In the genomic region with DNA sequence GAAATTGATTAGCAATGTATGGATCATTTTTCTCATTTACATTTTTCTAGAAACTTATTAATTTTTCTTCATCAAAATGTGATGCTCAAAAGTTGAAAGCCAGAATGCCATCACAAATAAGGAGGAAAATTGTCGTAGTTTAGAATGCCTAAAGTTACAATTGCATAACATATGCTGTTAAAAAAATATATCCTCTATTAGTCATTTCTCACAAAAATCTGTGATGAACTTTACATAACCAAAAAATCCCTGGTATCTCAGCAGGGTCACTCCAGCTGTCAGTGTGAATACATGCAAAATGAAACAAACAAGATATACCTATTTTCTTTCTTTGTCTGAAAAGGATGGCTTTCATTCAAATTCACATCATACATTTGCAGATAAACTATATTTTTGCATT, we compare ENCODE assay signal across 15 cellular contexts.
A peak's percentile ranks its signal among the peaks of the same experiment; 100 is the strongest.
DNase-seq lines count a peak whose midpoint lies in the region; ATAC-seq and TF ChIP-seq lines count a peak whose summit lies in the region.
"Had no signal": no experiment of that assay in that cellular context is flagged by ENCODE, and none has a peak within 500 bp of the region (broad histone marks: within the 10 kb centered on the region; RNA-seq: fewer than 3 reads in every experiment).

No MANE protein-coding gene starts in this region.

- no peak for ATAC-seq in activated naive CD4-positive, alpha-beta T cell treated with anti-CD3 and anti-CD28 coated beads, Interleukin-2, amount 50 U/mL, for 72 hours
- ATAC-seq in GM21515 (IDR thresholded peaks at IDR 0.05; ENCODE audit: unreplicated experiment): no peak

- H3K9me3 ChIP-seq in HUES48 (ENCODE audit: control insufficient read depth, insufficient read depth, low read length): no peaks in the 10 kb centered on the region
- H3K9me3 ChIP-seq in skeletal muscle satellite cell (replicated peaks; ENCODE audit: low read length): no peaks in the 10 kb centered on the region

- peak overlapping the region; percentile 33 for H3K4me2 ChIP-seq in skeletal muscle satellite cell (ENCODE audit: low read length)

- DNase-seq in ELR (ENCODE audit: low read depth): peak; percentile 3
- peak; percentile 70 for DNase-seq in choroid plexus epithelial cell (ENCODE audit: low read depth)
- DNase-seq in pons (ENCODE audit: low spot score): no peak
- DNase-seq in activated naive CD4-positive, alpha-beta T cell treated with anti-CD3 and anti-CD28 coated beads, Interleukin-2, amount 50 U/mL, for 72 hours (ENCODE audit: low spot score in 2 of 2): no peak
- DNase-seq: Calu3; CD4-positive, CD25-positive, alpha-beta regulatory T cell; DND-41; H7; NCI-H146; NCI-H446 treated with DMSO at 0.1 percent for 48 hours; NCI-H748 treated with DMSO at 0.1 percent for 48 hours had no signal

- H3K27me3 ChIP-seq in HUES48 (ENCODE audit: control insufficient read depth, insufficient read depth, low read length) (no peaks in the 10 kb centered on the region), skeletal muscle satellite cell (ENCODE audit: control insufficient read depth, insufficient read depth, low read length) (no peaks in the 10 kb centered on the region)

- no peak for TF ChIP-seq CTCF in choroid plexus epithelial cell (conservative IDR thresholded peaks at IDR 0.05; ENCODE audit: low read depth, low read length)

- H3K4me1 ChIP-seq in HUES48 (ENCODE audit: control insufficient read depth, insufficient read depth, low read length) (peaks cover 45% of the 10 kb centered on the region), skeletal muscle satellite cell (ENCODE audit: control insufficient read depth, insufficient read depth, low read length) (peaks cover 18% of the 10 kb centered on the region)

- peaks cover 6 to 10% of the 10 kb centered on the region in 2 donors for H3K9me3 Mint-ChIP-seq in activated naive CD4-positive, alpha-beta T cell treated with anti-CD3 and anti-CD28 coated beads, Interleukin-2, amount 50 U/mL, for 72 hours
- H3K9me3 Mint-ChIP-seq: T-helper 1 cell treated with Interleukin-12 subunit alpha and Interleukin-12 subunit beta and Interleukin-4 antibody, amounts not matched to agents 30 μg/mL and 1 μg/mL, for 36 hours had no signal

- no peaks in the 10 kb centered on the region for H3K36me3 Mint-ChIP-seq in activated naive CD4-positive, alpha-beta T cell treated with anti-CD3 and anti-CD28 coated beads, Interleukin-2, amount 50 U/mL, for 72 hours
- H3K36me3 Mint-ChIP-seq: CD4-positive, CD25-positive, alpha-beta regulatory T cell had no signal

- peak overlapping the region; percentile 3; the same call in 1 of the 2 replicates for H3K4me3 ChIP-seq in HUES48 (ENCODE audit: low read depth, low read length)
- no peak overlapping the region for H3K4me3 ChIP-seq in choroid plexus epithelial cell (ENCODE audit: low read depth, low read length)
- no peak overlapping the region for H3K4me3 ChIP-seq in skeletal muscle satellite cell (ENCODE audit: low read length)

- H3K9ac ChIP-seq in HUES48 (ENCODE audit: low read depth, low read length) (no peak overlapping the region; the same call in 1 of the 2 replicates), skeletal muscle satellite cell (ENCODE audit: low read depth, low read length) (no peak overlapping the region)

- H3K36me3 ChIP-seq in HUES48 (ENCODE audit: control insufficient read depth, insufficient read depth, low read length): 0 out of 2 replicates have a peak, but pooled peaks cover 2% of the 10 kb centered on the region
- no peaks in the 10 kb centered on the region for H3K36me3 ChIP-seq in skeletal muscle satellite cell (ENCODE audit: insufficient read depth, low read length)

- H3K27ac ChIP-seq in HUES48 (ENCODE audit: low read depth, low read length): no peak overlapping the region

- no peak overlapping the region for H3K27ac Mint-ChIP-seq in activated naive CD4-positive, alpha-beta T cell treated with anti-CD3 and anti-CD28 coated beads, Interleukin-2, amount 50 U/mL, for 72 hours
- H3K27ac Mint-ChIP-seq: CD4-positive, CD25-positive, alpha-beta regulatory T cell; T-helper 1 cell treated with Interleukin-12 subunit alpha and Interleukin-12 subunit beta and Interleukin-4 antibody, amounts not matched to agents 30 μg/mL and 1 μg/mL, for 36 hours had no signal

Comparison
In these comparisons a context has a peak if more than half of its experiments do, and no peak if none do; other contexts are left out.
1. DNase-seq: peak in ELR (single experiment) and choroid plexus epithelial cell (single experiment); none in pons (single experiment) and activated naive CD4-positive, alpha-beta T cell treated with anti-CD3 and anti-CD28 coated beads, Interleukin-2, amount 50 U/mL, for 72 hours (0 of 2).